In the genomic region with DNA sequence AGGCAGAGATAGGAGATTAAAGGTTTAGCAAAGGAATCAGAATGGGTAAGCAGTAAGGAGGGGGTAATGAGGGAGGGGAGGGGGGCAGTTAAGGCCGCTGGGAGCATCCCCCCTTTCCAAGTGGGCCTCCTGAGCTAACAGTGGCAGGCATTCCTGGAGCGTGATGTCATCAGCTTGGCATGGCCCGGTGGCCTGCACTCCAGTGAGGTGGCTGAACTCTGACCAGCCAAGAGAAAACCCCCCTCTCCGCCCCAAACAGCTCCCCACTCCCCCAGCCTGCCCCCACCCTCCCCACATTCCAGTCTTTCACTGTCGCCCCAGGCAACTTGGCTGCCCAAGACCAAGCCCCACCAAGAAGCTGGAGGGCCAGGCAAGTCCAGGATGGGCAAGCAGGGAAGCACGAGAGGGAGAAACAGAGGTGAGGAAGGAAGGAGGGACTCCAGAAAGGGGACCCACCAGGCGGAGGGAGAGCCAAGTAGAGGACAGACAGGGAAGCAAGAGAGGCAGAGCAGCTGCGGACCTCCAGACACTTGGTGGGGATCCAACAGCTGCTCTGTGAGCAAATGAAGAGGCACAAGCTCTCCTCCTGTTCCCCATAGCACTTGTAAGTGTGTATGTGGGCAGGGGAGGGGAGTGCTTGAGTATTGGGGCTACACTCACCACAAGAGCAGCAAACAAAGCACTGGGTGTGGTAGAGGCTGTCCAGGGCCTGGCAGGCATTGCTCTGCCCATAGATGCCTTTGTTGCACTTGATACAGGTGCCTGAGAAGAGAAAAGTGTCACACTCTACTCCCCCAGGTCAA, we compare ENCODE assay signal across 9 cellular contexts. TPM values are rescaled to one million over a fixed set of nuclear protein-coding genes. Genes with fewer than 3 reads are reported as not detected.
DNase-seq lines count a peak whose midpoint lies in the region; ATAC-seq and TF ChIP-seq lines count a peak whose summit lies in the region.
"Had no signal": no experiment of that assay in that cellular context is flagged by ENCODE, and none has a peak within 500 bp of the region (broad histone marks: within the 10 kb centered on the region; RNA-seq: fewer than 3 reads in every experiment).

No MANE protein-coding gene starts in this region.

- H3K4me3 ChIP-seq in left lung: no peak overlapping the region
- H3K4me3 ChIP-seq in vagina: peak overlapping the region in 1 of 2 donors; percentile 5
- no peak overlapping the region for H3K4me3 ChIP-seq in gastrocnemius medialis

- H3K27me3 ChIP-seq in left lung (peaks cover 7 to 41% of the 10 kb centered on the region in 2 donors), vagina (no peaks in the 10 kb centered on the region), gastrocnemius medialis (peaks cover 26 to 28% (median 27%) of the 10 kb centered on the region in 3 donors)

- no peaks in the 10 kb centered on the region for H3K9me3 ChIP-seq in left lung
- no peaks in the 10 kb centered on the region for H3K9me3 ChIP-seq in vagina
- H3K9me3 ChIP-seq in gastrocnemius medialis: no peaks in the 10 kb centered on the region

- peaks cover 5% of the 10 kb centered on the region for H3K4me1 Mint-ChIP-seq in T-helper 1 cell treated with Interleukin-12 subunit alpha and Interleukin-12 subunit beta and Interleukin-4 antibody, amounts not matched to agents 30 μg/mL and 1 μg/mL, for 36 hours (ENCODE audit: low read depth)

- H3K9me3 Mint-ChIP-seq in T-helper 1 cell treated with Interleukin-12 subunit alpha and Interleukin-12 subunit beta and Interleukin-4 antibody, amounts not matched to agents 30 μg/mL and 1 μg/mL, for 36 hours: no peaks in the 10 kb centered on the region
- H3K9me3 Mint-ChIP-seq: naive B cell had no signal

- H3K4me1 ChIP-seq in left lung (peaks cover 29 to 58% of the 10 kb centered on the region in 2 donors), vagina (peaks cover 52% of the 10 kb centered on the region), gastrocnemius medialis (peaks cover under 1 to 14% of the 10 kb centered on the region in 2 donors)

- intact Hi-C loops in left lung (cut with DNase I) (no loop called here), vagina (cut with DNase I) (loop anchor here (5.0 kb wide), 1 partner anchor 1919 kb away; no protein-coding TSS in a partner anchor), gastrocnemius medialis (cut with DNase I; ENCODE audit: low total_unique reads) (no loop called here)

- peak overlapping the region; percentile 45 for H3K27ac Mint-ChIP-seq in T-helper 1 cell treated with Interleukin-12 subunit alpha and Interleukin-12 subunit beta and Interleukin-4 antibody, amounts not matched to agents 30 μg/mL and 1 μg/mL, for 36 hours
- H3K27ac Mint-ChIP-seq: naive B cell had no signal

- TF ChIP-seq POLR2A in vagina (IDR thresholded peaks at IDR 0.05) (no peak), gastrocnemius medialis (IDR thresholded peaks at IDR 0.05) (no peak)

- no peak for TF ChIP-seq CTCF in left lung (IDR thresholded peaks at IDR 0.05)
- no peak for TF ChIP-seq CTCF in vagina (IDR thresholded peaks at IDR 0.05)
- no peak for TF ChIP-seq CTCF in gastrocnemius medialis (IDR thresholded peaks at IDR 0.05 in 4 of 5, conservative IDR thresholded peaks at IDR 0.05 in 1 of 5)

- peaks cover 28% of the 10 kb centered on the region for H3K27me3 Mint-ChIP-seq in T-helper 1 cell treated with Interleukin-12 subunit alpha and Interleukin-12 subunit beta and Interleukin-4 antibody, amounts not matched to agents 30 μg/mL and 1 μg/mL, for 36 hours (ENCODE audit: low read depth)

- H3K36me3 ChIP-seq in left lung: peaks cover 0 to 4% of the 10 kb centered on the region in 2 donors
- peaks cover 0 to 20% of the 10 kb centered on the region in 2 donors for H3K36me3 ChIP-seq in vagina
- no peaks in the 10 kb centered on the region for H3K36me3 ChIP-seq in gastrocnemius medialis

- H3K27ac ChIP-seq in caudate nucleus (ENCODE audit: low read depth, low read length) (peak overlapping the region; percentile 48), left lung (peak overlapping the region; percentile 70 to 72), vagina (peak overlapping the region; percentile 89), gastrocnemius medialis (peak overlapping the region in 1 of 4 donors; percentile 38)

- DNase-seq in T-helper 1 cell (no peak), caudate nucleus (lab: John Stamatoyannopoulos, UW) (no peak), left lung (peak; percentile 76 to 85), vagina (ENCODE audit: extremely low spot score in 2 of 2) (no peak), gastrocnemius medialis (no peak), HUDEP-2 (lab: John Stamatoyannopoulos, UW; ENCODE audit: unreplicated experiment in 76 of 76) (no peak)
- DNase-seq: naive B cell had no signal

- no peak overlapping the region for H3K4me3 Mint-ChIP-seq in T-helper 1 cell treated with Interleukin-12 subunit alpha and Interleukin-12 subunit beta and Interleukin-4 antibody, amounts not matched to agents 30 μg/mL and 1 μg/mL, for 36 hours

- H3K36me3 Mint-ChIP-seq in T-helper 1 cell treated with Interleukin-12 subunit alpha and Interleukin-12 subunit beta and Interleukin-4 antibody, amounts not matched to agents 30 μg/mL and 1 μg/mL, for 36 hours (ENCODE audit: low read depth): no peaks in the 10 kb centered on the region
- H3K36me3 Mint-ChIP-seq: naive B cell had no signal

- in situ Hi-C loops in gastrocnemius medialis (cut with MboI; ENCODE audit: low sequenced_read_pairs in 4 of 4): no loop called here

- peak; percentile 53 for ATAC-seq in left lung
- no peak for ATAC-seq in gastrocnemius medialis
- ATAC-seq in HG03571 (IDR thresholded peaks at IDR 0.05; ENCODE audit: unreplicated experiment): no peak

RNA-seq across cellular contexts. Expression of gene AJUBA, which starts 4.5 kb away (rescaled TPM):
- total RNA-seq in left lung (10 to 100 TPM; 37.9 to 39.5 TPM), vagina (21.9 TPM), gastrocnemius medialis (1 to 10 TPM in 2 of 4 donors, under 1 TPM in 2; 0.46 to 5.0 (median 1.9) TPM)

RNA-seq across cellular contexts. Expression of gene HAUS4, which starts 21.0 kb away (rescaled TPM):
- 10 to 100 TPM; 47.6 to 51.4 TPM for total RNA-seq in left lung
- 65.6 TPM for total RNA-seq in vagina
- 10 to 100 TPM; 12.9 to 34.6 (median 17.1) TPM for total RNA-seq in gastrocnemius medialis

RNA-seq across cellular contexts. Expression of gene C14orf93, which starts 32.1 kb away (rescaled TPM):
- total RNA-seq in left lung: 1 to 10 TPM; 8.3 TPM
- total RNA-seq in vagina: 16.0 TPM
- total RNA-seq in gastrocnemius medialis: 10 to 100 TPM in 1 of 4 donors, 1 to 10 TPM in 3; 3.7 to 16.2 (median 6.7) TPM

RNA-seq across cellular contexts. Expression of gene PRMT5, which starts 48.7 kb away (rescaled TPM):
- total RNA-seq in left lung (10 to 100 TPM; 48.7 to 73.3 TPM), vagina (65.6 TPM), gastrocnemius medialis (10 to 100 TPM; 67.2 to 83.2 (median 78.6) TPM)

RNA-seq across cellular contexts. Expression of gene PSMB5, which starts 56.8 kb away (rescaled TPM):
- 100 to 1,000 TPM; 114 to 140 TPM for total RNA-seq in left lung
- total RNA-seq in vagina: 92.8 TPM
- total RNA-seq in gastrocnemius medialis: 100 to 1,000 TPM; 304 to 543 (median 486) TPM

Comparison
In these comparisons a context has a peak if more than half of its experiments do, and no peak if none do; other contexts are left out.
1. DNase-seq: peak in left lung (2 of 2); none in T-helper 1 cell (0 of 5), caudate nucleus (0 of 61), vagina (0 of 2), gastrocnemius medialis (0 of 2) and HUDEP-2 (0 of 76).